Comparison of ENCODE assay signal across 14 cellular contexts in genomic region chr21:45862544-45863207, GRCh38.
"Had no signal": no experiment of that assay in that cellular context is flagged by ENCODE, and none has a peak within 500 bp of the region (broad histone marks: within the 10 kb centered on the region; RNA-seq: fewer than 3 reads in every experiment).

No MANE protein-coding gene starts in this region.

- H3K4me3 ChIP-seq: breast epithelium, heart left ventricle, left lung, ovary, skin epidermis had no signal

- H3K36me3 ChIP-seq: breast epithelium, heart left ventricle, left lung, ovary had no signal

- H3K4me1 ChIP-seq: breast epithelium, heart left ventricle, left lung had no signal

- H3K27me3 ChIP-seq: ovary had no signal

- H3K9me3 ChIP-seq: breast epithelium, heart left ventricle, left lung, ovary had no signal

- DNase-seq: activated CD4-positive, alpha-beta T cell treated with anti-CD3 and anti-CD28 coated beads, Interleukin-2, amount 50 U/mL, for 4 hours; activated naive CD8-positive, alpha-beta T cell treated with anti-CD3 and anti-CD28 coated beads, Interleukin-2, amount 10 ng/mL, durations not matched to agents 7 days and 5 days; anterior cingulate cortex; effector CD4-positive, alpha-beta T cell; heart left ventricle; nephron progenitor cell; ovary; stimulated activated naive CD4-positive, alpha-beta T cell treated with Interleukin-2 at 50 U/mL for 16 hours; T-helper 17 cell had no signal

- ATAC-seq: heart left ventricle, left lung, T-helper 17 cell had no signal

- FAIRE-seq: colon, frontal cortex had no signal

- H3K27ac ChIP-seq: breast epithelium, heart left ventricle, left lung, ovary, skin epidermis had no signal
